ENCODE assay signal across 33 cellular contexts in genomic region chr1:152997911-152998310, GRCh38. TPM values are rescaled to one million over a fixed set of nuclear protein-coding genes. Genes with fewer than 3 reads are reported as not detected.
"Had no signal": no experiment of that assay in that cellular context is flagged by ENCODE, and none has a peak within 500 bp of the region (broad histone marks: within the 10 kb centered on the region; RNA-seq: fewer than 3 reads in every experiment).

No MANE protein-coding gene starts in this region.

- H3K4me3 ChIP-seq: coronary artery, esophagus squamous epithelium, heart right ventricle, lung, ovary, psoas muscle, sigmoid colon, thoracic aorta, tibial nerve, upper lobe of right lung, uterus had no signal

- H3K9me3 ChIP-seq: ovary, psoas muscle, sigmoid colon, upper lobe of right lung, uterus had no signal

- H3K27ac ChIP-seq: coronary artery, heart right ventricle, ovary, psoas muscle, sigmoid colon, thoracic aorta, tibial nerve, upper lobe of right lung, uterus had no signal

- H3K36me3 ChIP-seq: esophagus squamous epithelium, heart right ventricle, ovary, sigmoid colon, thoracic aorta, tibial nerve, upper lobe of right lung, uterus had no signal

- H3K4me1 ChIP-seq: heart right ventricle, psoas muscle, sigmoid colon, tibial nerve, upper lobe of right lung, uterus had no signal

- DNase-seq: dermis blood vessel endothelial cell; effector memory CD4-positive, alpha-beta T cell; esophagus squamous epithelium; foreskin melanocyte; glutamatergic neuron; heart right ventricle; hippocampal formation; kidney glomerular epithelial cell; natural killer cell; occipital lobe; ovary; posterior cingulate gyrus; psoas muscle; right cardiac atrium; sigmoid colon; stimulated activated CD4-positive, alpha-beta T cell treated with anti-CD3 and anti-CD28 coated beads, Interleukin-2, amount 100 ng/mL, for 24 hours; stimulated activated CD4-positive, alpha-beta T cell treated with anti-CD3 and anti-CD28 coated beads, Interleukin-4, amount 100 ng/mL, for 24 hours; stimulated activated naive CD8-positive, alpha-beta T cell treated with anti-CD3 and anti-CD28 coated beads, Interleukin-15, Interleukin-2, amounts not matched to agents 100 U/mL and 50 U/mL, for 24 hours; substantia nigra; upper lobe of right lung; uterus had no signal

- ATAC-seq: heart right ventricle; natural killer cell; psoas muscle; right cardiac atrium; stimulated activated effector memory CD8-positive, alpha-beta T cell treated with anti-CD3 and anti-CD28 coated beads, Interleukin-12 subunit alpha, Interleukin-12 subunit beta, amount 100 ng/mL, for 72 hours; stimulated activated naive CD8-positive, alpha-beta T cell treated with anti-CD3 and anti-CD28 coated beads, Interleukin-15, Interleukin-2, amounts not matched to agents 100 U/mL and 50 U/mL, for 24 hours; upper lobe of right lung had no signal

- H3K27me3 ChIP-seq: esophagus squamous epithelium, heart right ventricle, ovary, sigmoid colon, tibial nerve, upper lobe of right lung, uterus had no signal

RNA-seq across cellular contexts. Expression of gene SPRR3, which starts 3.6 kb away (rescaled TPM):
- total RNA-seq: dermis blood vessel endothelial cell, endothelial cell of umbilical vein, epithelial cell of proximal tubule, heart right ventricle, liver, mononuclear cell, natural killer cell, renal cortical epithelial cell, right cardiac atrium, sigmoid colon, skeletal muscle tissue, thoracic aorta, tibial nerve, upper lobe of right lung had no signal
- polyA plus RNA-seq: endothelial cell of umbilical vein, neural cell, ovary had no signal

RNA-seq across cellular contexts. Expression of gene SPRR1A, which starts 14.0 kb away (rescaled TPM):
- total RNA-seq: dermis blood vessel endothelial cell, endothelial cell of umbilical vein, epithelial cell of proximal tubule, heart right ventricle, liver, lung, mononuclear cell, natural killer cell, occipital lobe, ovary, psoas muscle, renal cortical epithelial cell, right cardiac atrium, sigmoid colon, skeletal muscle tissue, thoracic aorta, tibial nerve, upper lobe of right lung, uterus had no signal
- polyA plus RNA-seq: endothelial cell of umbilical vein, heart right ventricle, liver, lung, neural cell, ovary, psoas muscle, right cardiac atrium, sigmoid colon had no signal

RNA-seq across cellular contexts. Expression of gene SPRR4, which starts 27.5 kb away (rescaled TPM):
- total RNA-seq: dermis blood vessel endothelial cell, endothelial cell of umbilical vein, epithelial cell of proximal tubule, heart right ventricle, liver, lung, mononuclear cell, natural killer cell, occipital lobe, ovary, psoas muscle, renal cortical epithelial cell, right cardiac atrium, sigmoid colon, skeletal muscle tissue, thoracic aorta, tibial nerve, upper lobe of right lung, uterus had no signal
- polyA plus RNA-seq: endothelial cell of umbilical vein, heart right ventricle, liver, lung, neural cell, ovary, psoas muscle, right cardiac atrium, sigmoid colon had no signal

RNA-seq across cellular contexts. Expression of gene SPRR1B, which starts 33.1 kb away (rescaled TPM):
- total RNA-seq: dermis blood vessel endothelial cell, endothelial cell of umbilical vein, heart right ventricle, liver, lung, mononuclear cell, natural killer cell, occipital lobe, ovary, psoas muscle, renal cortical epithelial cell, right cardiac atrium, sigmoid colon, skeletal muscle tissue, thoracic aorta, tibial nerve, upper lobe of right lung, uterus had no signal
- polyA plus RNA-seq: endothelial cell of umbilical vein, liver, neural cell, ovary, right cardiac atrium had no signal

RNA-seq across cellular contexts. Expression of gene SPRR2D, which starts 43.0 kb away (rescaled TPM):
- total RNA-seq: dermis blood vessel endothelial cell, endothelial cell of umbilical vein, epithelial cell of proximal tubule, heart right ventricle, liver, lung, mononuclear cell, natural killer cell, occipital lobe, psoas muscle, renal cortical epithelial cell, right cardiac atrium, sigmoid colon, skeletal muscle tissue, thoracic aorta, tibial nerve, upper lobe of right lung, uterus had no signal
- polyA plus RNA-seq: endothelial cell of umbilical vein, neural cell, psoas muscle, right cardiac atrium had no signal
